9 cellular contexts compared by ENCODE assay signal in the genomic region with DNA sequence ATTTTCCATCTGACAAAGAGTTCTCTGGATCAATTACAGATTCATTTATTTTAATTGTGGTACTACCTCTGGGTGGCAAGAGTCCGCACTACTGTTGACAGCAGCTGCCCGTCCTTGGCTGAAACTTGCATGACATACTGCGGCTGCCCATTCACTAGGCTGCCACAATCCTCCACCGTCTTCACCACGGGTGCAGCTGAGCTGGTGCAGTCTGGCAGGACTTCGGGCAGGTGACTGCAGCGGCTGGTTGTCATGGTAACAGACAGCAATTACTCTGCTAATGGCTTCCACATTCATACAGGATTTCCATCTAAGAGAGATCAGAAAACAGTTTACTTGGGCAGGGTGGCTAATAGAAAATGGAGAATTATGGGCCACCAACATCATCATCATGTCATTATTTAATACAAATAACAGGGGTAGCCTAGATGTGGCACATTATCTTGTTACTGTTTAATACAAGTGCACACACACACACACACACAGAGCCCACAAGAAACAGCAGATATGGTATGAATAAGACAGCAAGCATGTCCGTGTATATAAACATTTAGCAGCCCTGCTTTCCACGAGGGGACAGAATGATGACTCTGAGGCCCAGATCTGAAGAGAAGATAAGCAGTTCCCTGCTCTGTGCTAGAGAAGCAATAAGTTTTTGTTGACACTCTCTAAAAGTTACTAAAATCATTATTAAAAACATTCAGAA.
DNase-seq lines count a peak whose midpoint lies in the region; ATAC-seq, FAIRE-seq and TF ChIP-seq lines count a peak whose summit lies in the region.
"Had no signal": no experiment of that assay in that cellular context is flagged by ENCODE, and none has a peak within 500 bp of the region (broad histone marks: within the 10 kb centered on the region; RNA-seq: fewer than 3 reads in every experiment).

No MANE protein-coding gene starts in this region.

- H3K4me1 Mint-ChIP-seq in HFFc6 (ENCODE audit: low read depth), result peaks cover 25% of the 10 kb centered on the region
- H3K4me1 Mint-ChIP-seq in activated CD4-positive, alpha-beta T cell treated with anti-CD3 and anti-CD28 coated beads, Interleukin-2, amount 10 ng/mL, durations not matched to agents 7 days and 5 days, result no peaks in the 10 kb centered on the region
- no peaks in the 10 kb centered on the region for H3K4me1 Mint-ChIP-seq in activated CD4-positive, alpha-beta memory T cell treated with anti-CD3 and anti-CD28 coated beads, Interleukin-2, amount 10 ng/mL, durations not matched to agents 7 days and 5 days

- no peak for TF ChIP-seq POLR2A in endothelial cell of umbilical vein (IDR thresholded peaks at IDR 0.05; ENCODE audit: low read depth, low read length)

- FAIRE-seq in endothelial cell of umbilical vein (lab: Jason Lieb, UNC), result no peak

- BruUV-seq in endothelial cell of umbilical vein (replicated peaks; lab: Mats Ljungman, UMichigan), result no TSS peak

- peaks cover 16% of the 10 kb centered on the region for H3K36me3 Mint-ChIP-seq in HFFc6 (ENCODE audit: low read depth)
- H3K36me3 Mint-ChIP-seq in activated CD4-positive, alpha-beta T cell treated with anti-CD3 and anti-CD28 coated beads, Interleukin-2, amount 10 ng/mL, durations not matched to agents 7 days and 5 days (ENCODE audit: low read depth), result no peaks in the 10 kb centered on the region
- no peaks in the 10 kb centered on the region for H3K36me3 Mint-ChIP-seq in activated CD4-positive, alpha-beta memory T cell treated with anti-CD3 and anti-CD28 coated beads, Interleukin-2, amount 10 ng/mL, durations not matched to agents 7 days and 5 days (ENCODE audit: low read depth)

- H3K27ac ChIP-seq in endothelial cell of umbilical vein (ENCODE audit: insufficient read depth, low read depth, low read length), result peak overlapping the region; percentile 5

- no peaks in the 10 kb centered on the region; the same call in 1 of the 2 replicates for H3K27me3 Mint-ChIP-seq in HFFc6 (ENCODE audit: insufficient read depth)
- no peaks in the 10 kb centered on the region for H3K27me3 Mint-ChIP-seq in activated CD4-positive, alpha-beta T cell treated with anti-CD3 and anti-CD28 coated beads, Interleukin-2, amount 10 ng/mL, durations not matched to agents 7 days and 5 days
- no peaks in the 10 kb centered on the region for H3K27me3 Mint-ChIP-seq in activated CD4-positive, alpha-beta memory T cell treated with anti-CD3 and anti-CD28 coated beads, Interleukin-2, amount 10 ng/mL, durations not matched to agents 7 days and 5 days
- H3K27me3 Mint-ChIP-seq: activated CD4-positive, alpha-beta T cell treated with anti-CD3 and anti-CD28 coated beads for 36 hours had no signal

- TF ChIP-seq CTCF in HFFc6 (IDR thresholded peaks at IDR 0.05) (no peak), endothelial cell of umbilical vein (IDR thresholded peaks at IDR 0.05; ENCODE audit: extremely low read depth in 1 of 2, insufficient read depth in 1 of 2, low read depth in 1 of 2, low read length in 2 of 2) (no peak), GM10266 (IDR thresholded peaks at IDR 0.05; ENCODE audit: control insufficient read depth, insufficient read depth, low read depth, missing control alignments) (no peak)

- H3K4me2 ChIP-seq in endothelial cell of umbilical vein (ENCODE audit: insufficient read depth, low read length), result no peak overlapping the region

- no peak overlapping the region for H3K9ac ChIP-seq in endothelial cell of umbilical vein (replicated peaks; ENCODE audit: extremely low read depth, insufficient read depth, low read length)

- H3K9me3 ChIP-seq in endothelial cell of umbilical vein (replicated peaks; ENCODE audit: control insufficient read depth, insufficient read depth, low read length), result no peaks in the 10 kb centered on the region

- H3K79me2 ChIP-seq in endothelial cell of umbilical vein (ENCODE audit: control insufficient read depth, insufficient read depth, low read length), result peaks cover 12% of the 10 kb centered on the region

- H4K20me1 ChIP-seq in endothelial cell of umbilical vein (replicated peaks; ENCODE audit: control insufficient read depth, extremely low read depth, insufficient read depth, low read length), result no peaks in the 10 kb centered on the region

- H2AFZ ChIP-seq in endothelial cell of umbilical vein (ENCODE audit: low read depth, low read length), result no peak overlapping the region

- H3K36me3 ChIP-seq in endothelial cell of umbilical vein (ENCODE audit: control insufficient read depth in 2 of 2, extremely low read depth in 1 of 2, insufficient read depth in 2 of 2, low read length in 2 of 2), result peaks cover 0 to 8% of the 10 kb centered on the region in 2 experiments

- no peaks in the 10 kb centered on the region for H3K9me3 Mint-ChIP-seq in HFFc6
- no peaks in the 10 kb centered on the region for H3K9me3 Mint-ChIP-seq in activated CD4-positive, alpha-beta T cell treated with anti-CD3 and anti-CD28 coated beads, Interleukin-2, amount 10 ng/mL, durations not matched to agents 7 days and 5 days
- H3K9me3 Mint-ChIP-seq in activated CD4-positive, alpha-beta memory T cell treated with anti-CD3 and anti-CD28 coated beads, Interleukin-2, amount 10 ng/mL, durations not matched to agents 7 days and 5 days, result no peaks in the 10 kb centered on the region

- no peak overlapping the region for H3K4me3 ChIP-seq in endothelial cell of umbilical vein (replicated peaks in 1 of 3; ENCODE audit: insufficient read depth in 1 of 3, low read depth in 1 of 3, low read length in 3 of 3)

- H3K27ac Mint-ChIP-seq in HFFc6, result peak overlapping the region; percentile 28; the same call in 1 of the 2 replicates
- no peak overlapping the region for H3K27ac Mint-ChIP-seq in activated CD4-positive, alpha-beta T cell treated with anti-CD3 and anti-CD28 coated beads, Interleukin-2, amount 10 ng/mL, durations not matched to agents 7 days and 5 days
- H3K27ac Mint-ChIP-seq in activated CD4-positive, alpha-beta memory T cell treated with anti-CD3 and anti-CD28 coated beads, Interleukin-2, amount 10 ng/mL, durations not matched to agents 7 days and 5 days, result no peak overlapping the region
- H3K27ac Mint-ChIP-seq: activated CD4-positive, alpha-beta T cell treated with anti-CD3 and anti-CD28 coated beads for 36 hours had no signal

- intact Hi-C loops in endothelial cell of umbilical vein (cut with micrococcal nuclease), result loop anchor here (5.0 kb wide), 1 partner anchor 94 kb away; no protein-coding TSS in a partner anchor

- POLR2A ChIA-PET in endothelial cell of umbilical vein (lab: Charles Lee), result no interaction called here
- POLR2A ChIA-PET in activated CD4-positive, alpha-beta T cell treated with anti-CD3 and anti-CD28 coated beads, Interleukin-2, amount 10 ng/mL, durations not matched to agents 7 days and 5 days (lab: Charles Lee), result no interaction called here
- POLR2A ChIA-PET in activated CD4-positive, alpha-beta memory T cell treated with anti-CD3 and anti-CD28 coated beads, Interleukin-2, amount 10 ng/mL, durations not matched to agents 7 days and 5 days (lab: Charles Lee), result no interaction called here

- dilution Hi-C loops in endothelial cell of umbilical vein (cut with MboI; ENCODE audit: extremely low pct_ligation_motif_present, low sequenced_read_pairs), result no loop called here

- DNase-seq in HFFc6, result peak; percentile 69
- DNase-seq in NCI-H526 treated with DMSO at 0.1 percent for 48 hours (lab: John Stamatoyannopoulos, UW), result peak; percentile 36
- peak; percentile 16 for DNase-seq in endothelial cell of umbilical vein (ENCODE audit: low read depth, low spot score)
- DNase-seq in retina, result peak; percentile 65
- DNase-seq in GM10266 (ENCODE audit: extremely low spot score), result no peak
- no peak for DNase-seq in activated CD4-positive, alpha-beta T cell treated with anti-CD3 and anti-CD28 coated beads, Interleukin-2, amount 10 ng/mL, durations not matched to agents 7 days and 5 days
- no peak for DNase-seq in activated CD4-positive, alpha-beta memory T cell treated with anti-CD3 and anti-CD28 coated beads, Interleukin-2, amount 10 ng/mL, durations not matched to agents 7 days and 5 days
- DNase-seq: activated CD4-positive, alpha-beta T cell treated with anti-CD3 and anti-CD28 coated beads for 36 hours had no signal

- CTCF ChIA-PET in endothelial cell of umbilical vein (lab: Charles Lee), result no interaction called here
- CTCF ChIA-PET in activated CD4-positive, alpha-beta T cell treated with anti-CD3 and anti-CD28 coated beads, Interleukin-2, amount 10 ng/mL, durations not matched to agents 7 days and 5 days (lab: Charles Lee), result no interaction called here
- CTCF ChIA-PET in activated CD4-positive, alpha-beta memory T cell treated with anti-CD3 and anti-CD28 coated beads, Interleukin-2, amount 10 ng/mL, durations not matched to agents 7 days and 5 days (lab: Charles Lee), result no interaction called here

- H3K4me1 ChIP-seq in endothelial cell of umbilical vein (ENCODE audit: control insufficient read depth, extremely low read depth, insufficient read depth, low read length), result peaks cover 21% of the 10 kb centered on the region

- ATAC-seq in GM21619 (IDR thresholded peaks at IDR 0.05; ENCODE audit: unreplicated experiment), result no peak
- ATAC-seq: activated CD4-positive, alpha-beta T cell treated with anti-CD3 and anti-CD28 coated beads for 36 hours had no signal

- H3K4me3 Mint-ChIP-seq in HFFc6, result no peak overlapping the region
- H3K4me3 Mint-ChIP-seq in activated CD4-positive, alpha-beta T cell treated with anti-CD3 and anti-CD28 coated beads, Interleukin-2, amount 10 ng/mL, durations not matched to agents 7 days and 5 days, result no peak overlapping the region
- no peak overlapping the region for H3K4me3 Mint-ChIP-seq in activated CD4-positive, alpha-beta memory T cell treated with anti-CD3 and anti-CD28 coated beads, Interleukin-2, amount 10 ng/mL, durations not matched to agents 7 days and 5 days
- H3K4me3 Mint-ChIP-seq: activated CD4-positive, alpha-beta T cell treated with anti-CD3 and anti-CD28 coated beads for 36 hours had no signal

- no peaks in the 10 kb centered on the region for H3K9me1 ChIP-seq in endothelial cell of umbilical vein (replicated peaks; ENCODE audit: control insufficient read depth, extremely low read depth, insufficient read depth, low read length)

- H3K27me3 ChIP-seq in endothelial cell of umbilical vein (ENCODE audit: control insufficient read depth in 2 of 2, insufficient read depth in 2 of 2, low read length in 2 of 2), result no peaks in the 10 kb centered on the region

TF ChIP-seq in endothelial cell of umbilical vein, 7 proteins besides CTCF, POLR2A, EP300 and RAD21:
- TF ChIP-seq FOS (IDR thresholded peaks at IDR 0.05; ENCODE audit: borderline replicate concordance, insufficient read depth, low read length), result no peak
- TF ChIP-seq EZH2 (IDR thresholded peaks at IDR 0.05; ENCODE audit: borderline replicate concordance, low read depth, low read length, severe bottlenecking), result no peak
- TF ChIP-seq GATA2 (IDR thresholded peaks at IDR 0.05; ENCODE audit: insufficient read depth, insufficient read length, low read depth, low read length), result peak; percentile 92

Comparison
In these comparisons a context has a peak if more than half of its experiments do, and no peak if none do; other contexts are left out.
1. DNase-seq: peak in HFFc6 (single experiment), NCI-H526 treated with DMSO at 0.1 percent for 48 hours (single experiment), endothelial cell of umbilical vein (single experiment) and retina (single experiment); none in GM10266 (single experiment), activated CD4-positive, alpha-beta T cell treated with anti-CD3 and anti-CD28 coated beads, Interleukin-2, amount 10 ng/mL, durations not matched to agents 7 days and 5 days (single experiment) and activated CD4-positive, alpha-beta memory T cell treated with anti-CD3 and anti-CD28 coated beads, Interleukin-2, amount 10 ng/mL, durations not matched to agents 7 days and 5 days (single experiment).